ENCODE assay signal across 8 cellular contexts in the genomic region with DNA sequence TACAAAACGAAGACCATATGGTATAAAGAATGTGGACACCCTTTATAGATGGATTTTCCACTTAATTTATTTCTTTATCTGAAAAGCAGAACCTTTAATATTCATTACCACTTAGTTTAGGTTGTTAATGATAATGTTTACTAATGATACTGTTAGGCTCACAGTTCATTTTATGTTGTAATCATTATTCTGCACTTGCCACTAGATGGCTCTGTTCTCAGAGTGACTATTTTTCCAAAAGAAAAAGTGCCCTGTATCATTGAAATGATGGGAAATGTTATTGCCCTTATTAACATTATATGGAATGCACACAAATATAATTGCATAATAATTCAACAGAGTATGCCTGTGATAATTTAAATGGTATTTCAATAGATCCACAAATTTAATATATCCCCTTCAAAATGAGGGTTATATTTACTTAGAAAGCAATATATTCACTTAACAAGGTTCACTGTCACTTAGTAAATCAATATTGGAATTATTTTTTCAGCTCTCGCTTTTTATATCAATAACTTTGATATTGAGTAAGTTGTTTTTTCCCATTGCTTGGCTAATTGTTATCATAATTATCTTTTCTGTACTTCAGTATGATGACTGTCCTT.
DNase-seq lines count a peak whose midpoint lies in the region; ATAC-seq and TF ChIP-seq lines count a peak whose summit lies in the region.

No MANE protein-coding gene starts in this region.

- H3K4me3 Mint-ChIP-seq in CD4-positive, alpha-beta T cell, result no peak overlapping the region
- H3K4me3 Mint-ChIP-seq in mesothelial cell of epicardium, result no peak overlapping the region

- intact Hi-C loops in CD4-positive, alpha-beta T cell (cut with DNase I, micrococcal nuclease), result loop anchor here (10.0 kb wide), 1 partner anchor 1551 kb away; no protein-coding TSS in a partner anchor
- intact Hi-C loops in adrenal gland (cut with DNase I), result no loop called here

- H3K9me3 ChIP-seq in CD4-positive, alpha-beta T cell (ENCODE audit: control insufficient read depth, low read length), result no peaks in the 10 kb centered on the region
- H3K9me3 ChIP-seq in adrenal gland (replicated peaks in 1 of 3), result no peaks in the 10 kb centered on the region

- no peak for TF ChIP-seq POLR2A in adrenal gland (IDR thresholded peaks at IDR 0.05)

- no peaks in the 10 kb centered on the region for H3K4me1 Mint-ChIP-seq in CD4-positive, alpha-beta T cell (ENCODE audit: low read depth)
- peaks cover 26% of the 10 kb centered on the region for H3K4me1 Mint-ChIP-seq in mesothelial cell of epicardium

- DNase-seq in CD4-positive, alpha-beta T cell, result no peak
- no peak for DNase-seq in adrenal gland
- DNase-seq in mesothelial cell of epicardium (ENCODE audit: low spot score in 2 of 2, unreplicated experiment in 2 of 2), result no peak
- DNase-seq in mucosa of gallbladder (ENCODE audit: low spot score), result no peak
- no peak for DNase-seq in NCI-H510A treated with DMSO at 0.1 percent for 48 hours (lab: John Stamatoyannopoulos, UW)

- no peaks in the 10 kb centered on the region for H3K27me3 Mint-ChIP-seq in CD4-positive, alpha-beta T cell
- H3K27me3 Mint-ChIP-seq in mesothelial cell of epicardium (ENCODE audit: low read depth), result no peaks in the 10 kb centered on the region

- no peak for ATAC-seq in CD4-positive, alpha-beta T cell (ENCODE audit: poor library complexity)
- ATAC-seq in HG02884 (IDR thresholded peaks at IDR 0.05; ENCODE audit: unreplicated experiment) (peak; percentile 52), GM21619 (IDR thresholded peaks at IDR 0.05; ENCODE audit: unreplicated experiment) (no peak), HG03342 (IDR thresholded peaks at IDR 0.05; ENCODE audit: unreplicated experiment) (no peak)

- no peaks in the 10 kb centered on the region for H3K9me3 Mint-ChIP-seq in CD4-positive, alpha-beta T cell
- H3K9me3 Mint-ChIP-seq in mesothelial cell of epicardium, result no peaks in the 10 kb centered on the region

- no peak overlapping the region for H3K4me3 ChIP-seq in adrenal gland

- H3K27ac Mint-ChIP-seq in CD4-positive, alpha-beta T cell, result no peak overlapping the region
- H3K27ac Mint-ChIP-seq in mesothelial cell of epicardium, result no peak overlapping the region

- H3K4me1 ChIP-seq in adrenal gland (replicated peaks in 1 of 2), result no peaks in the 10 kb centered on the region

- no peaks in the 10 kb centered on the region for H3K36me3 ChIP-seq in adrenal gland (replicated peaks in 1 of 2)

- POLR2A ChIA-PET in CD4-positive, alpha-beta T cell (lab: Charles Lee), result interaction anchor here (0.6 kb wide), 1 partner anchor 1940 kb away, joined by 3 read pairs; no protein-coding TSS in a partner anchor

- H3K27me3 ChIP-seq in CD4-positive, alpha-beta T cell (ENCODE audit: control insufficient read depth, insufficient read depth, low read length), result no peaks in the 10 kb centered on the region
- no peaks in the 10 kb centered on the region for H3K27me3 ChIP-seq in adrenal gland

- no peaks in the 10 kb centered on the region for H3K36me3 Mint-ChIP-seq in CD4-positive, alpha-beta T cell (ENCODE audit: low read depth)
- H3K36me3 Mint-ChIP-seq in mesothelial cell of epicardium, result no peaks in the 10 kb centered on the region

- 40 to 62% (median 55%) methylated on average over 2 of the region's 2 CpGs for WGBS in adrenal gland, 4 donors

- CTCF ChIA-PET in CD4-positive, alpha-beta T cell (lab: Charles Lee), result no interaction called here

- TF ChIP-seq CTCF in CD4-positive, alpha-beta T cell (IDR thresholded peaks at IDR 0.05), result peak; percentile 59
- TF ChIP-seq CTCF in adrenal gland (IDR thresholded peaks at IDR 0.05) (peak; percentile 12 to 73 (median 50)), mesothelial cell of epicardium (IDR thresholded peaks at IDR 0.05; ENCODE audit: unreplicated experiment) (peak; percentile 53)

- no peak overlapping the region for H3K27ac ChIP-seq in CD4-positive, alpha-beta T cell (ENCODE audit: low read depth, low read length)
- no peak overlapping the region for H3K27ac ChIP-seq in adrenal gland

Comparison
In these comparisons a context has a peak if more than half of its experiments do, and no peak if none do; other contexts are left out.
1. intact Hi-C loops: an anchor here in CD4-positive, alpha-beta T cell (10.0 kb wide); none called in adrenal gland.